Comparison of ENCODE assay signal across 22 cellular contexts in the genomic region with DNA sequence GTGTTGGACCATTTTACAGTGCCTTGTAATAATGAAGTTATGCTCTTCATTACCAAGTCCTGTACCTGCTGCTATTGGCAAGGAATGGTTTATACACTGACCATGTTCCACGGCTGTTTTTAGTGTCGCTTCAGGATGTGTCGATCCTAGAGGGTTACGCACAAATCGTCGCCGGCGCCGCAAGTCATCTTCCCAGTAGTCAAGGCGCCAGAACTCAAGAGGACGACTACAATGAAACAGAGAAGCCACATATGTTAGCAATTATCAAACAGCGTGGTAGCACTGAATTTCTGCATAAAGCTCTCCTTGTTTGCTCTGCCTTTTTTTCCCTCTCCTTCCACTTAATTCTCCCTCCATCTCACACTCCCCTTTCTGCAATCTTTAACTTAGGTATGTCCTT. TPM values are rescaled to one million over a fixed set of nuclear protein-coding genes. Genes with fewer than 3 reads are reported as not detected.
"Had no signal": no experiment of that assay in that cellular context is flagged by ENCODE, and none has a peak within 500 bp of the region (broad histone marks: within the 10 kb centered on the region; RNA-seq: fewer than 3 reads in every experiment).

No MANE protein-coding gene starts in this region.

- FAIRE-seq: astrocyte had no signal

- H3K4me1 Mint-ChIP-seq: nephron progenitor cell had no signal

- H3K9me3 Mint-ChIP-seq: activated T-cell treated with anti-CD3 and anti-CD28 coated beads, Interleukin-2, amount 50 U/mL, for 24 hours; activated T-helper 2 cell treated with anti-CD3 and anti-CD28 coated beads, Interferon-gamma antibody, Interleukin-2, Interleukin-4, amounts not matched to agents 10 μg/mL and 5 μg/mL and 100 μg/mL, durations not matched to agents 14 hours and 24 hours and 36 hours; nephron progenitor cell had no signal

- H3K9me3 ChIP-seq: gastrocnemius medialis, thoracic aorta, upper lobe of left lung had no signal

- H3K4me3 Mint-ChIP-seq: activated naive CD8-positive, alpha-beta T cell; activated T-cell treated with anti-CD3 and anti-CD28 coated beads, Interleukin-2, amount 50 U/mL, for 24 hours; nephron progenitor cell had no signal

- DNase-seq: activated CD4-positive, alpha-beta T cell treated with anti-CD3 and anti-CD28 coated beads, Interleukin-2, amount 50 U/mL, for 4 hours; activated CD8-positive, alpha-beta memory T cell treated with anti-CD3 and anti-CD28 coated beads for 24 hours; activated CD8-positive, alpha-beta memory T cell treated with anti-CD3 and anti-CD28 coated beads, Interleukin-2, amount 50 U/mL, for 4 hours; activated naive CD4-positive, alpha-beta T cell; activated T-cell treated with anti-CD3 and anti-CD28 coated beads, Interleukin-2, amount 50 U/mL, for 24 hours; central memory CD4-positive, alpha-beta T cell; dermis blood vessel endothelial cell; effector memory CD4-positive, alpha-beta T cell; gastrocnemius medialis; head of caudate nucleus; left ventricle myocardium superior; nephron progenitor cell; nucleus accumbens; stimulated activated CD4-positive, alpha-beta T cell treated with anti-CD3 and anti-CD28 coated beads, Interleukin-4, amount 100 ng/mL, for 1 hour; stimulated activated naive CD4-positive, alpha-beta T cell; T-helper 1 cell had no signal

- H3K27me3 ChIP-seq: gastrocnemius medialis, upper lobe of left lung had no signal

- H3K4me1 ChIP-seq: gastrocnemius medialis, upper lobe of left lung had no signal

- H3K27me3 Mint-ChIP-seq: activated naive CD8-positive, alpha-beta T cell; activated T-cell treated with anti-CD3 and anti-CD28 coated beads, Interleukin-2, amount 50 U/mL, for 24 hours had no signal

- H3K27ac Mint-ChIP-seq: activated naive CD8-positive, alpha-beta T cell; activated T-cell treated with anti-CD3 and anti-CD28 coated beads, Interleukin-2, amount 50 U/mL, for 24 hours; activated T-helper 2 cell treated with anti-CD3 and anti-CD28 coated beads, Interferon-gamma antibody, Interleukin-2, Interleukin-4, amounts not matched to agents 10 μg/mL and 5 μg/mL and 100 μg/mL, durations not matched to agents 14 hours and 24 hours and 36 hours; nephron progenitor cell had no signal

- H3K4me3 ChIP-seq: gastrocnemius medialis, thoracic aorta, upper lobe of left lung had no signal

- H3K27ac ChIP-seq: gastrocnemius medialis, thoracic aorta, upper lobe of left lung had no signal

- H3K36me3 ChIP-seq: gastrocnemius medialis, thoracic aorta had no signal

RNA-seq across cellular contexts. Expression of gene MAB21L2, which starts 17.0 kb away (rescaled TPM):
- total RNA-seq: activated T-helper 2 cell treated with anti-CD3 and anti-CD28 coated beads, Interferon-gamma antibody, Interleukin-2, Interleukin-4, amounts not matched to agents 10 μg/mL and 5 μg/mL and 100 μg/mL, durations not matched to agents 14 hours and 24 hours and 36 hours; renal cortical epithelial cell; upper lobe of left lung had no signal
